1 cellular context compared by ENCODE assay signal in genomic region chr7:124429923-124430322, GRCh38.
TF ChIP-seq lines count a peak whose summit lies in the region.

No MANE protein-coding gene starts in this region.

TF ChIP-seq in HepG2, 621 proteins besides CTCF, POLR2A, EP300 and RAD21 (continued from another document):
- TF ChIP-seq ETS1 (CRISPR knock-in tag; IDR thresholded peaks at IDR 0.05) (no peak), ESRRA (CRISPR knock-in tag; IDR thresholded peaks at IDR 0.05; ENCODE audit: low read depth) (no peak), HNRNPLL (IDR thresholded peaks at IDR 0.05; ENCODE audit: low read depth, low read length, poor library complexity, severe bottlenecking) (no peak), GPN1 (CRISPR knock-in tag; IDR thresholded peaks at IDR 0.05; ENCODE audit: borderline replicate concordance) (no peak), GFI1 (CRISPR knock-in tag; IDR thresholded peaks at IDR 0.05; ENCODE audit: borderline replicate concordance) (no peak), TRIM24 (CRISPR knock-in tag; IDR thresholded peaks at IDR 0.05) (no peak), ZNF704 (CRISPR knock-in tag; IDR thresholded peaks at IDR 0.05; ENCODE audit: borderline replicate concordance) (no peak), MTERF4 (CRISPR knock-in tag; IDR thresholded peaks at IDR 0.05) (no peak)
